In the genomic region with DNA sequence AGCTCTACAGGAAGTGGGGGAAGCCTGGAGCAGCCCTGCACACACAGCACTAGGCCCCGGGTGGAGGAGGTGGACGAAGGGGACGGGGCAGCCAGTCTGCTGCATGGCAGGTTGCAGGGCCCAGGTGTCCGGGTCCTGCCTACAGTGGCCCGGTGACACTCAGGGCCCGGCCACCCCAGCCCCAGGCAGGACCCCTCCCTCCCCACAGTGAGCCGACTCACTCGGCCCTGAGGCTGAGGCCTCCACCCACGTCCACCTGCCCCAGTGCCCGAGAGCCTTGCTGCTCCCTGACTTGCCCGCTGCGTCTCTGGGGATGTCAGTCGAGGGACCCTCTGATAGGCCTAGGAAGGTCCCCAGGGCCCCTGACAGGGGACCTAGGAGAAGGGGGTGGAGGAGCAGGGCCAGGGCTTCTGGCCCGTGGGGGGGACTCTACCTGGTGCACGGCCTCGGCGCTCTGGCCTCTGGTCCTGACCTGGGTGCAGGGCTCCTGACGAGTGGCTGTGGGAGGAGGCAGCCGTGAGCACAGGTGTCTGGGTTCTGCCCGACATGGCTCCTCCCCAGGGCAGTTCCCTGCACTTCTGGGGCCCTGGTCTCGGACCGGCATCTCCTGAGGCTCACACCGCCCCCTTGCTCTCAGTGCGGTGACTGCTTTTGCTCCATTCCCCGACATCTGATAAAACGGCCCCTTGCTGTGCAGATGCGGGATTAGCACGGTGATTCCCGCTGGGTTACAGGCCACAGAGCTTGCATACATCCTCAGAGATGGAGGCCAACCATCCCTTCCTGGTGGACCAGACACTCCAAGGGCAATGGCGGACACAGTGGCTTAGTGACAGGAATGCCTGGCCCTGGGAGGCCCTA, we compare ENCODE assay signal across 3 cellular contexts.
TF ChIP-seq lines count a peak whose summit lies in the region.

No MANE protein-coding gene starts in this region.

TF ChIP-seq in HepG2, 621 proteins besides CTCF, POLR2A, EP300 and RAD21:
- TF ChIP-seq MTA1 (CRISPR knock-in tag; IDR thresholded peaks at IDR 0.05; ENCODE audit: borderline replicate concordance) (peak; percentile 8; the same call in 1 of the 2 replicates), MLLT10 (CRISPR knock-in tag; IDR thresholded peaks at IDR 0.05) (no peak), STAG1 (CRISPR knock-in tag; IDR thresholded peaks at IDR 0.05) (peak; percentile 58), EED (CRISPR knock-in tag; IDR thresholded peaks at IDR 0.05) (0 out of 2 replicates have a peak, but pooled peaks have one; percentile 18)
- TF ChIP-seq, protein P1, sequence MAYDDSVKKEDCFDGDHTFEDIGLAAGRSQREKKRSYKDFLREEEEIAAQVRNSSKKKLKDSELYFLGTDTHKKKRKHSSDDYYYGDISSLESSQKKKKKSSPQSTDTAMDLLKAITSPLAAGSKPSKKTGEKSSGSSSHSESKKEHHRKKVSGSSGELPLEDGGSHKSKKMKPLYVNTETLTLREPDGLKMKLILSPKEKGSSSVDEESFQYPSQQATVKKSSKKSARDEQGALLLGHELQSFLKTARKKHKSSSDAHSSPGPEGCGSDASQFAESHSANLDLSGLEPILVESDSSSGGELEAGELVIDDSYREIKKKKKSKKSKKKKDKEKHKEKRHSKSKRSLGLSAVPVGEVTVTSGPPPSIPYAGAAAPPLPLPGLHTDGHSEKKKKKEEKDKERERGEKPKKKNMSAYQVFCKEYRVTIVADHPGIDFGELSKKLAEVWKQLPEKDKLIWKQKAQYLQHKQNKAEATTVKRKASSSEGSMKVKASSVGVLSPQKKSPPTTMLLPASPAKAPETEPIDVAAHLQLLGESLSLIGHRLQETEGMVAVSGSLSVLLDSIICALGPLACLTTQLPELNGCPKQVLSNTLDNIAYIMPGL (CRISPR knock-in tag; IDR thresholded peaks at IDR 0.05; ENCODE audit: borderline replicate concordance in 1 of 2, low read depth in 1 of 2) = 0 out of 4 replicates have a peak, but pooled peaks of 1 of the 2 experiments have one; percentile 5
- TF ChIP-seq, protein P2, sequence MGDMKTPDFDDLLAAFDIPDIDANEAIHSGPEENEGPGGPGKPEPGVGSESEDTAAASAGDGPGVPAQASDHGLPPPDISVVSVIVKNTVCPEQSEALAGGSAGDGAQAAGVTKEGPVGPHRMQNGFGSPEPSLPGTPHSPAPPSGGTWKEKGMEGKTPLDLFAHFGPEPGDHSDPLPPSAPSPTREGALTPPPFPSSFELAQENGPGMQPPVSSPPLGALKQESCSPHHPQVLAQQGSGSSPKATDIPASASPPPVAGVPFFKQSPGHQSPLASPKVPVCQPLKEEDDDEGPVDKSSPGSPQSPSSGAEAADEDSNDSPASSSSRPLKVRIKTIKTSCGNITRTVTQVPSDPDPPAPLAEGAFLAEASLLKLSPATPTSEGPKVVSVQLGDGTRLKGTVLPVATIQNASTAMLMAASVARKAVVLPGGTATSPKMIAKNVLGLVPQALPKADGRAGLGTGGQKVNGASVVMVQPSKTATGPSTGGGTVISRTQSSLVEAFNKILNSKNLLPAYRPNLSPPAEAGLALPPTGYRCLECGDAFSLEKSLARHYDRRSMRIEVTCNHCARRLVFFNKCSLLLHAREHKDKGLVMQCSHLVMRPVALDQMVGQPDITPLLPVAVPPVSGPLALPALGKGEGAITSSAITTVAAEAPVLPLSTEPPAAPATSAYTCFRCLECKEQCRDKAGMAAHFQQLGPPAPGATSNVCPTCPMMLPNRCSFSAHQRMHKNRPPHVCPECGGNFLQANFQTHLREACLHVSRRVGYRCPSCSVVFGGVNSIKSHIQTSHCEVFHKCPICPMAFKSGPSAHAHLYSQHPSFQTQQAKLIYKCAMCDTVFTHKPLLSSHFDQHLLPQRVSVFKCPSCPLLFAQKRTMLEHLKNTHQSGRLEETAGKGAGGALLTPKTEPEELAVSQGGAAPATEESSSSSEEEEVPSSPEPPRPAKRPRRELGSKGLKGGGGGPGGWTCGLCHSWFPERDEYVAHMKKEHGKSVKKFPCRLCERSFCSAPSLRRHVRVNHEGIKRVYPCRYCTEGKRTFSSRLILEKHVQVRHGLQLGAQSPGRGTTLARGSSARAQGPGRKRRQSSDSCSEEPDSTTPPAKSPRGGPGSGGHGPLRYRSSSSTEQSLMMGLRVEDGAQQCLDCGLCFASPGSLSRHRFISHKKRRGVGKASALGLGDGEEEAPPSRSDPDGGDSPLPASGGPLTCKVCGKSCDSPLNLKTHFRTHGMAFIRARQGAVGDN (CRISPR knock-in tag; IDR thresholded peaks at IDR 0.05) = peak; percentile 34; the same call in 1 of the 2 replicates

TF ChIP-seq in IMR-90, 13 proteins besides CTCF, POLR2A, EP300 and RAD21:
- TF ChIP-seq CHD1 (IDR thresholded peaks at IDR 0.05; ENCODE audit: low read depth, low read length) (no peak), NFE2L2 (IDR thresholded peaks at IDR 0.05; ENCODE audit: low read depth, low read length) (no peak), MXI1 (IDR thresholded peaks at IDR 0.05; ENCODE audit: borderline replicate concordance, low read depth, low read length) (no peak), BHLHE40 (IDR thresholded peaks at IDR 0.05; ENCODE audit: low read depth, low read length) (no peak), RFX5 (IDR thresholded peaks at IDR 0.05; ENCODE audit: low read depth, low read length) (no peak), RCOR1 (IDR thresholded peaks at IDR 0.05; ENCODE audit: insufficient replicate concordance, low read length) (no peak), FOS (IDR thresholded peaks at IDR 0.05; ENCODE audit: low read depth, low read length) (no peak), SMC3 (IDR thresholded peaks at IDR 0.05; ENCODE audit: low read depth, low read length) (no peak), CEBPB (IDR thresholded peaks at IDR 0.05; ENCODE audit: low read depth, low read length) (no peak), MAFK (IDR thresholded peaks at IDR 0.05; ENCODE audit: low read depth, low read length) (no peak), MAZ (IDR thresholded peaks at IDR 0.05; ENCODE audit: borderline replicate concordance, low read depth, low read length) (no peak)
- TF ChIP-seq, protein P3, sequence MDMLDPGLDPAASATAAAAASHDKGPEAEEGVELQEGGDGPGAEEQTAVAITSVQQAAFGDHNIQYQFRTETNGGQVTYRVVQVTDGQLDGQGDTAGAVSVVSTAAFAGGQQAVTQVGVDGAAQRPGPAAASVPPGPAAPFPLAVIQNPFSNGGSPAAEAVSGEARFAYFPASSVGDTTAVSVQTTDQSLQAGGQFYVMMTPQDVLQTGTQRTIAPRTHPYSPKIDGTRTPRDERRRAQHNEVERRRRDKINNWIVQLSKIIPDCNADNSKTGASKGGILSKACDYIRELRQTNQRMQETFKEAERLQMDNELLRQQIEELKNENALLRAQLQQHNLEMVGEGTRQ (IDR thresholded peaks at IDR 0.05; ENCODE audit: low read depth, low read length) = no peak
- TF ChIP-seq, protein P4, sequence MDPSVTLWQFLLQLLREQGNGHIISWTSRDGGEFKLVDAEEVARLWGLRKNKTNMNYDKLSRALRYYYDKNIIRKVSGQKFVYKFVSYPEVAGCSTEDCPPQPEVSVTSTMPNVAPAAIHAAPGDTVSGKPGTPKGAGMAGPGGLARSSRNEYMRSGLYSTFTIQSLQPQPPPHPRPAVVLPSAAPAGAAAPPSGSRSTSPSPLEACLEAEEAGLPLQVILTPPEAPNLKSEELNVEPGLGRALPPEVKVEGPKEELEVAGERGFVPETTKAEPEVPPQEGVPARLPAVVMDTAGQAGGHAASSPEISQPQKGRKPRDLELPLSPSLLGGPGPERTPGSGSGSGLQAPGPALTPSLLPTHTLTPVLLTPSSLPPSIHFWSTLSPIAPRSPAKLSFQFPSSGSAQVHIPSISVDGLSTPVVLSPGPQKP (IDR thresholded peaks at IDR 0.05; ENCODE audit: borderline replicate concordance, low read depth, low read length) = no peak

TF ChIP-seq in H1, 55 proteins besides CTCF, POLR2A, EP300 and RAD21:
- TF ChIP-seq RNF2 (IDR thresholded peaks at IDR 0.05; ENCODE audit: borderline replicate concordance, low read depth, low read length, missing control alignments, poor library complexity, severe bottlenecking) (no peak), RXRA (IDR thresholded peaks at IDR 0.05; ENCODE audit: insufficient read depth, low read depth, low read length) (no peak), CTBP2 (IDR thresholded peaks at IDR 0.05; ENCODE audit: borderline replicate concordance, insufficient read depth, insufficient read length, low read length) (no peak), GTF2F1 (IDR thresholded peaks at IDR 0.05; ENCODE audit: borderline replicate concordance, low read depth, low read length) (no peak), SP1 (IDR thresholded peaks at IDR 0.05; ENCODE audit: low read depth, low read length) (no peak), TCF12 (IDR thresholded peaks at IDR 0.05; ENCODE audit: low read depth, low read length) (no peak), RBBP5 (IDR thresholded peaks at IDR 0.05; ENCODE audit: borderline replicate concordance, low read depth, low read length) (no peak), TEAD4 (IDR thresholded peaks at IDR 0.05; ENCODE audit: low read depth, low read length) (no peak), EGR1 (IDR thresholded peaks at IDR 0.05; ENCODE audit: borderline replicate concordance, low read depth, low read length) (no peak), TBP (IDR thresholded peaks at IDR 0.05; ENCODE audit: low read depth, low read length) (no peak), RFX5 (IDR thresholded peaks at IDR 0.05; ENCODE audit: borderline replicate concordance, low read depth, low read length) (no peak), TAF7 (optimal IDR thresholded peaks at IDR 0.05; ENCODE audit: borderline replicate concordance, low read depth, low read length) (no peak), NRF1 (IDR thresholded peaks at IDR 0.05; ENCODE audit: low read depth, low read length) (no peak)
- TF ChIP-seq, protein P5, sequence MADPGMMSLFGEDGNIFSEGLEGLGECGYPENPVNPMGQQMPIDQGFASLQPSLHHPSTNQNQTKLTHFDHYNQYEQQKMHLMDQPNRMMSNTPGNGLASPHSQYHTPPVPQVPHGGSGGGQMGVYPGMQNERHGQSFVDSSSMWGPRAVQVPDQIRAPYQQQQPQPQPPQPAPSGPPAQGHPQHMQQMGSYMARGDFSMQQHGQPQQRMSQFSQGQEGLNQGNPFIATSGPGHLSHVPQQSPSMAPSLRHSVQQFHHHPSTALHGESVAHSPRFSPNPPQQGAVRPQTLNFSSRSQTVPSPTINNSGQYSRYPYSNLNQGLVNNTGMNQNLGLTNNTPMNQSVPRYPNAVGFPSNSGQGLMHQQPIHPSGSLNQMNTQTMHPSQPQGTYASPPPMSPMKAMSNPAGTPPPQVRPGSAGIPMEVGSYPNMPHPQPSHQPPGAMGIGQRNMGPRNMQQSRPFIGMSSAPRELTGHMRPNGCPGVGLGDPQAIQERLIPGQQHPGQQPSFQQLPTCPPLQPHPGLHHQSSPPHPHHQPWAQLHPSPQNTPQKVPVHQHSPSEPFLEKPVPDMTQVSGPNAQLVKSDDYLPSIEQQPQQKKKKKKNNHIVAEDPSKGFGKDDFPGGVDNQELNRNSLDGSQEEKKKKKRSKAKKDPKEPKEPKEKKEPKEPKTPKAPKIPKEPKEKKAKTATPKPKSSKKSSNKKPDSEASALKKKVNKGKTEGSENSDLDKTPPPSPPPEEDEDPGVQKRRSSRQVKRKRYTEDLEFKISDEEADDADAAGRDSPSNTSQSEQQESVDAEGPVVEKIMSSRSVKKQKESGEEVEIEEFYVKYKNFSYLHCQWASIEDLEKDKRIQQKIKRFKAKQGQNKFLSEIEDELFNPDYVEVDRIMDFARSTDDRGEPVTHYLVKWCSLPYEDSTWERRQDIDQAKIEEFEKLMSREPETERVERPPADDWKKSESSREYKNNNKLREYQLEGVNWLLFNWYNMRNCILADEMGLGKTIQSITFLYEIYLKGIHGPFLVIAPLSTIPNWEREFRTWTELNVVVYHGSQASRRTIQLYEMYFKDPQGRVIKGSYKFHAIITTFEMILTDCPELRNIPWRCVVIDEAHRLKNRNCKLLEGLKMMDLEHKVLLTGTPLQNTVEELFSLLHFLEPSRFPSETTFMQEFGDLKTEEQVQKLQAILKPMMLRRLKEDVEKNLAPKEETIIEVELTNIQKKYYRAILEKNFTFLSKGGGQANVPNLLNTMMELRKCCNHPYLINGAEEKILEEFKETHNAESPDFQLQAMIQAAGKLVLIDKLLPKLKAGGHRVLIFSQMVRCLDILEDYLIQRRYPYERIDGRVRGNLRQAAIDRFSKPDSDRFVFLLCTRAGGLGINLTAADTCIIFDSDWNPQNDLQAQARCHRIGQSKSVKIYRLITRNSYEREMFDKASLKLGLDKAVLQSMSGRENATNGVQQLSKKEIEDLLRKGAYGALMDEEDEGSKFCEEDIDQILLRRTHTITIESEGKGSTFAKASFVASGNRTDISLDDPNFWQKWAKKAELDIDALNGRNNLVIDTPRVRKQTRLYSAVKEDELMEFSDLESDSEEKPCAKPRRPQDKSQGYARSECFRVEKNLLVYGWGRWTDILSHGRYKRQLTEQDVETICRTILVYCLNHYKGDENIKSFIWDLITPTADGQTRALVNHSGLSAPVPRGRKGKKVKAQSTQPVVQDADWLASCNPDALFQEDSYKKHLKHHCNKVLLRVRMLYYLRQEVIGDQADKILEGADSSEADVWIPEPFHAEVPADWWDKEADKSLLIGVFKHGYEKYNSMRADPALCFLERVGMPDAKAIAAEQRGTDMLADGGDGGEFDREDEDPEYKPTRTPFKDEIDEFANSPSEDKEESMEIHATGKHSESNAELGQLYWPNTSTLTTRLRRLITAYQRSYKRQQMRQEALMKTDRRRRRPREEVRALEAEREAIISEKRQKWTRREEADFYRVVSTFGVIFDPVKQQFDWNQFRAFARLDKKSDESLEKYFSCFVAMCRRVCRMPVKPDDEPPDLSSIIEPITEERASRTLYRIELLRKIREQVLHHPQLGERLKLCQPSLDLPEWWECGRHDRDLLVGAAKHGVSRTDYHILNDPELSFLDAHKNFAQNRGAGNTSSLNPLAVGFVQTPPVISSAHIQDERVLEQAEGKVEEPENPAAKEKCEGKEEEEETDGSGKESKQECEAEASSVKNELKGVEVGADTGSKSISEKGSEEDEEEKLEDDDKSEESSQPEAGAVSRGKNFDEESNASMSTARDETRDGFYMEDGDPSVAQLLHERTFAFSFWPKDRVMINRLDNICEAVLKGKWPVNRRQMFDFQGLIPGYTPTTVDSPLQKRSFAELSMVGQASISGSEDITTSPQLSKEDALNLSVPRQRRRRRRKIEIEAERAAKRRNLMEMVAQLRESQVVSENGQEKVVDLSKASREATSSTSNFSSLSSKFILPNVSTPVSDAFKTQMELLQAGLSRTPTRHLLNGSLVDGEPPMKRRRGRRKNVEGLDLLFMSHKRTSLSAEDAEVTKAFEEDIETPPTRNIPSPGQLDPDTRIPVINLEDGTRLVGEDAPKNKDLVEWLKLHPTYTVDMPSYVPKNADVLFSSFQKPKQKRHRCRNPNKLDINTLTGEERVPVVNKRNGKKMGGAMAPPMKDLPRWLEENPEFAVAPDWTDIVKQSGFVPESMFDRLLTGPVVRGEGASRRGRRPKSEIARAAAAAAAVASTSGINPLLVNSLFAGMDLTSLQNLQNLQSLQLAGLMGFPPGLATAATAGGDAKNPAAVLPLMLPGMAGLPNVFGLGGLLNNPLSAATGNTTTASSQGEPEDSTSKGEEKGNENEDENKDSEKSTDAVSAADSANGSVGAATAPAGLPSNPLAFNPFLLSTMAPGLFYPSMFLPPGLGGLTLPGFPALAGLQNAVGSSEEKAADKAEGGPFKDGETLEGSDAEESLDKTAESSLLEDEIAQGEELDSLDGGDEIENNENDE (IDR thresholded peaks at IDR 0.05; ENCODE audit: insufficient replicate concordance, low read length) = no peak
- TF ChIP-seq, protein P6, sequence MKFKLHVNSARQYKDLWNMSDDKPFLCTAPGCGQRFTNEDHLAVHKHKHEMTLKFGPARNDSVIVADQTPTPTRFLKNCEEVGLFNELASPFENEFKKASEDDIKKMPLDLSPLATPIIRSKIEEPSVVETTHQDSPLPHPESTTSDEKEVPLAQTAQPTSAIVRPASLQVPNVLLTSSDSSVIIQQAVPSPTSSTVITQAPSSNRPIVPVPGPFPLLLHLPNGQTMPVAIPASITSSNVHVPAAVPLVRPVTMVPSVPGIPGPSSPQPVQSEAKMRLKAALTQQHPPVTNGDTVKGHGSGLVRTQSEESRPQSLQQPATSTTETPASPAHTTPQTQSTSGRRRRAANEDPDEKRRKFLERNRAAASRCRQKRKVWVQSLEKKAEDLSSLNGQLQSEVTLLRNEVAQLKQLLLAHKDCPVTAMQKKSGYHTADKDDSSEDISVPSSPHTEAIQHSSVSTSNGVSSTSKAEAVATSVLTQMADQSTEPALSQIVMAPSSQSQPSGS (IDR thresholded peaks at IDR 0.05; ENCODE audit: low read length) = no peak
